In the genomic region with DNA sequence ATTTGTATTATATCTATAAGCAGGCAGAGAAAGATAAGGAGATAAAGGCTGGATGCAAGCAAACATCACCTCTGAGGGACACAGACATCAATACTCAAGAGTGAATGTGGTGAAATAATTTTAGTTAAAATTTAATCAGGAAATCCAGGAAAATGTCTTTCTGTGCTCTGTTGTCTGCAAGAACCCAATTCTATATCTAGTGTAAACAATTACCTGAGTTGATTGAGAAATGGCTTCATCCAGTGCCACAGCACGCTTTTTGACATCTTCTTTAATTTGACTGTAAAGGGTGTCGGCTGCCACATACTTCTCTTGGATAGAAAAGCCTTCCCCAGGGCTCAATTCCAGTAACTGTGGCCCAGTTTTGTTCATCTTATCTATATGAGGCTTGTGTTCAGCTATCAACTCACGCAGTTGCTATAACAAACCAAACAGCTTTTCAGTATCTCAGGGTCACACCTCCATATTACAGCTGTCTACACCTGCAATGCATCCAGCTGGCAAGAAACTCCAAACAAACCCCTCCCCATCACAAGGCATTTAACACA, we compare ENCODE assay signal across 17 cellular contexts.
DNase-seq lines count a peak whose midpoint lies in the region; ATAC-seq and TF ChIP-seq lines count a peak whose summit lies in the region.
"Had no signal": no experiment of that assay in that cellular context is flagged by ENCODE, and none has a peak within 500 bp of the region (broad histone marks: within the 10 kb centered on the region; RNA-seq: fewer than 3 reads in every experiment).

No MANE protein-coding gene starts in this region.

- ATAC-seq in body of pancreas (peak; percentile 92), right cardiac atrium (peak; percentile 88 to 89)
- ATAC-seq: GM12878 had no signal

- H3K4me1 ChIP-seq in body of pancreas (peaks cover 30% of the 10 kb centered on the region), right cardiac atrium (ENCODE audit: control insufficient read depth, insufficient read depth, low read length) (peaks cover 13% of the 10 kb centered on the region), transverse colon (peaks cover 0 to 45% (median 24%) of the 10 kb centered on the region in 4 donors)
- H3K4me1 ChIP-seq: HAP-1 had no signal

- in situ Hi-C loops in transverse colon (cut with MboI; ENCODE audit: low pct_ligation_motif_present in 1 of 4, low pct_unique_long_range_greater_than_20kb in 1 of 4, low sequenced_read_pairs in 3 of 4) = no loop called here

- H3K9me3 ChIP-seq in body of pancreas (no peaks in the 10 kb centered on the region), right cardiac atrium (ENCODE audit: control insufficient read depth, low read length) (no peaks in the 10 kb centered on the region), transverse colon (no peaks in the 10 kb centered on the region)
- H3K9me3 ChIP-seq: HAP-1, SJSA1, testis had no signal

- intact Hi-C loops in body of pancreas (cut with DNase I) (no loop called here), right cardiac atrium (cut with DNase I) (no loop called here), transverse colon (cut with DNase I; ENCODE audit: low total_unique reads) (no loop called here)

- WGBS in body of pancreas, 2 donors = 9 to 21% methylated on average over 3 of the region's 3 CpGs
- WGBS in right cardiac atrium = 40% methylated on average over 3 of the region's 3 CpGs
- WGBS in transverse colon (ENCODE audit: low coverage in 1 of 2), 2 donors = 17 to 28% methylated on average over 2 to 3 of the region's 3 CpGs

- peak overlapping the region in 3 of 4 donors; percentile 29 to 55 (median 55) for H3K27ac ChIP-seq in body of pancreas
- H3K27ac ChIP-seq in right cardiac atrium (ENCODE audit: low read length) = no peak overlapping the region
- H3K27ac ChIP-seq in transverse colon = peak overlapping the region; percentile 43 to 66 (median 60)
- H3K27ac ChIP-seq: 22Rv1, SJSA1 had no signal

- TF ChIP-seq EP300 in transverse colon (IDR thresholded peaks at IDR 0.05; ENCODE audit: low read depth) = no peak

- H3K4me3 ChIP-seq in body of pancreas (no peak overlapping the region), right cardiac atrium (ENCODE audit: low read length) (no peak overlapping the region), transverse colon (no peak overlapping the region)
- H3K4me3 ChIP-seq: GM12878, HAP-1, SJSA1, testis had no signal

- TF ChIP-seq CTCF in body of pancreas (IDR thresholded peaks at IDR 0.05) (no peak), transverse colon (IDR thresholded peaks at IDR 0.05) (no peak)

- TF ChIP-seq POLR2A in body of pancreas (IDR thresholded peaks at IDR 0.05) (no peak), transverse colon (IDR thresholded peaks at IDR 0.05) (no peak)

- DNase-seq in DMS53 (lab: John Stamatoyannopoulos, UW) (peak; percentile 48), DMS53 treated with DMSO at 0.1 percent for 48 hours (lab: John Stamatoyannopoulos, UW; ENCODE audit: unreplicated experiment) (no peak), body of pancreas (peak; percentile 57 to 81 (median 69)), right cardiac atrium (peak in 2 of 3 donors; percentile 31 to 57), transverse colon (peak; percentile 26), amniotic stem cell (lab: John Stamatoyannopoulos, UW) (no peak)
- no peak for DNase-seq in stimulated activated CD4-positive, alpha-beta T cell treated with anti-CD3 and anti-CD28 coated beads, Interleukin-12 subunit alpha, Interleukin-12 subunit beta, amount 100 ng/mL, for 4 hours
- DNase-seq in stimulated activated naive CD4-positive, alpha-beta T cell treated with Interleukin-2 at 50 U/mL for 16 hours (lab: John Stamatoyannopoulos, UW) = no peak
- DNase-seq: activated CD4-positive, alpha-beta memory T cell treated with anti-CD3 and anti-CD28 coated beads for 36 hours; foreskin melanocyte; Karpas-422; NCI-H1930; testis had no signal

- peaks cover 0 to 12% of the 10 kb centered on the region in 2 donors for H3K36me3 ChIP-seq in body of pancreas (replicated peaks in 1 of 2; ENCODE audit: insufficient read depth in 1 of 2, low read depth in 2 of 2)
- peaks cover 0 to 20% (median 7%) of the 10 kb centered on the region in 4 donors for H3K36me3 ChIP-seq in transverse colon

- H3K27me3 ChIP-seq in body of pancreas (no peaks in the 10 kb centered on the region), right cardiac atrium (ENCODE audit: control insufficient read depth, insufficient read depth) (no peaks in the 10 kb centered on the region), transverse colon (no peaks in the 10 kb centered on the region)
- H3K27me3 ChIP-seq: SJSA1, testis had no signal

Comparison
In these comparisons a context has a peak if more than half of its experiments do, and no peak if none do; other contexts are left out.
1. DNase-seq: peak in DMS53 (single experiment), body of pancreas (4 of 4), right cardiac atrium (2 of 3) and transverse colon (single experiment); none in DMS53 treated with DMSO at 0.1 percent for 48 hours (single experiment), amniotic stem cell (single experiment), stimulated activated CD4-positive, alpha-beta T cell treated with anti-CD3 and anti-CD28 coated beads, Interleukin-12 subunit alpha, Interleukin-12 subunit beta, amount 100 ng/mL, for 4 hours (single experiment) and stimulated activated naive CD4-positive, alpha-beta T cell treated with Interleukin-2 at 50 U/mL for 16 hours (single experiment).